Comparison of ENCODE assay signal across 24 cellular contexts in the genomic region with DNA sequence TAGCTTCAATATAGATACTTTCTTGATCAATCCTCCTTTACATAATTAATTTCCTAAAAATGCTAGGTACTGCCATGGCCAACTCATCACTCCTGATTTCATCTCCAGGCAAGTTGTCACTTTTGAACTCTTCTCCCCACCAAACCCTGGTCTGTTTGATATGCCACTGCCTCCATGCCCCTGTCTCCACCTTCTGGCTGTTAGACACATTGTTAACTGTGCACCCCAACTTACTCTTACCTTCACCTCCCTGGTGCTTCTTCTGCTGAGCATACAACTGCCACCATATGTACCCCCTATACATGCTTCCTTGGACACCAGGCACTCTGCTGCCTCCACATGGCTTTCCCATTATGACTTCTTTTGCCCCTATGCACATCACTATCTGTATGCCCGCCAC. TPM values are rescaled to one million over a fixed set of nuclear protein-coding genes. Genes with fewer than 3 reads are reported as not detected.
DNase-seq lines count a peak whose midpoint lies in the region; ATAC-seq, FAIRE-seq and TF ChIP-seq lines count a peak whose summit lies in the region.
"Had no signal": no experiment of that assay in that cellular context is flagged by ENCODE, and none has a peak within 500 bp of the region (broad histone marks: within the 10 kb centered on the region; RNA-seq: fewer than 3 reads in every experiment).

No MANE protein-coding gene starts in this region.

- CTCF ChIA-PET in CD8-positive, alpha-beta T cell (lab: Charles Lee) = interaction anchor here (0.7 to 1.3 kb wide), 2 partner anchors 12 to 346 kb away, joined by 3 to 4 read pairs; no protein-coding TSS in a partner anchor

- no peak overlapping the region for H3K4me3 ChIP-seq in CD8-positive, alpha-beta T cell (ENCODE audit: low read depth, low read length)
- no peak overlapping the region for H3K4me3 ChIP-seq in brain microvascular endothelial cell (ENCODE audit: low read depth, low read length)
- H3K4me3 ChIP-seq: adrenal gland, esophagus muscularis mucosa, lower lobe of right lung, skin epidermis, suprapubic skin had no signal

- H3K4me1 Mint-ChIP-seq in CD8-positive, alpha-beta T cell (ENCODE audit: low read depth) = peaks cover 4% of the 10 kb centered on the region

- POLR2A ChIA-PET in CD8-positive, alpha-beta T cell (lab: Charles Lee) = no interaction called here

- H3K9me3 Mint-ChIP-seq in CD8-positive, alpha-beta T cell = no peaks in the 10 kb centered on the region
- H3K9me3 Mint-ChIP-seq: activated T-cell treated with anti-CD3 and anti-CD28 coated beads, Interleukin-2, amount 50 U/mL, for 24 hours had no signal

- H3K4me3 Mint-ChIP-seq in CD8-positive, alpha-beta T cell = no peak overlapping the region
- H3K4me3 Mint-ChIP-seq: activated T-cell treated with anti-CD3 and anti-CD28 coated beads, Interleukin-2, amount 50 U/mL, for 24 hours had no signal

- no peak for TF ChIP-seq CTCF in CD8-positive, alpha-beta T cell (IDR thresholded peaks at IDR 0.05)
- TF ChIP-seq CTCF in brain microvascular endothelial cell (IDR thresholded peaks at IDR 0.05; ENCODE audit: low read depth, low read length, missing control alignments) = peak; percentile 14

- DNase-seq in CD8-positive, alpha-beta T cell = no peak
- DNase-seq in GM18507 (ENCODE audit: extremely low spot score, insufficient read length, low read depth) (no peak), NAMALWA (ENCODE audit: low spot score) (peak; percentile 17), brain microvascular endothelial cell (no peak), NCI-H2029 (lab: John Stamatoyannopoulos, UW) (no peak), NCI-H2171 treated with DMSO at 0.1 percent for 48 hours (lab: John Stamatoyannopoulos, UW) (no peak), SIG-M5 (lab: John Stamatoyannopoulos, UW) (no peak)
- DNase-seq: activated CD8-positive, alpha-beta memory T cell treated with anti-CD3 and anti-CD28 coated beads for 24 hours; activated naive CD4-positive, alpha-beta T cell; activated T-cell treated with anti-CD3 and anti-CD28 coated beads, Interleukin-2, amount 50 U/mL, for 24 hours; adrenal gland; DMS153; GF-D8; lower lobe of right lung; NCI-H526; stimulated activated CD4-positive, alpha-beta T cell treated with anti-CD3 and anti-CD28 coated beads, Interleukin-1b, Interleukin-23, amount 100 ng/mL, for 48 hours; T1000 had no signal

- no peaks in the 10 kb centered on the region for H3K27me3 ChIP-seq in CD8-positive, alpha-beta T cell (ENCODE audit: insufficient read depth, low read length)
- no peaks in the 10 kb centered on the region for H3K27me3 ChIP-seq in brain microvascular endothelial cell (replicated peaks)
- H3K27me3 ChIP-seq: adrenal gland, esophagus muscularis mucosa had no signal

- no peaks in the 10 kb centered on the region for H3K9me3 ChIP-seq in CD8-positive, alpha-beta T cell (ENCODE audit: low read length)
- H3K9me3 ChIP-seq: adrenal gland, esophagus muscularis mucosa, lower lobe of right lung, suprapubic skin had no signal

- no peak overlapping the region for H3K27ac Mint-ChIP-seq in CD8-positive, alpha-beta T cell
- H3K27ac Mint-ChIP-seq: activated T-cell treated with anti-CD3 and anti-CD28 coated beads, Interleukin-2, amount 50 U/mL, for 24 hours; CD4-positive, CD25-positive, alpha-beta regulatory T cell had no signal

- FAIRE-seq in GM18507 (lab: Jason Lieb, UNC) = peak; percentile 12
- FAIRE-seq: keratinocyte, urothelium cell line had no signal

- H3K4me1 ChIP-seq in CD8-positive, alpha-beta T cell (ENCODE audit: insufficient read depth, low read length) = no peaks in the 10 kb centered on the region
- H3K4me1 ChIP-seq: adrenal gland, esophagus muscularis mucosa, lower lobe of right lung, suprapubic skin had no signal

- H3K36me3 Mint-ChIP-seq in CD8-positive, alpha-beta T cell = no peaks in the 10 kb centered on the region
- H3K36me3 Mint-ChIP-seq: CD4-positive, CD25-positive, alpha-beta regulatory T cell had no signal

- H3K27ac ChIP-seq in CD8-positive, alpha-beta T cell (ENCODE audit: low read depth, low read length) = no peak overlapping the region
- no peak overlapping the region for H3K27ac ChIP-seq in brain microvascular endothelial cell
- H3K27ac ChIP-seq: adrenal gland, esophagus muscularis mucosa, lower lobe of right lung, skin epidermis, suprapubic skin had no signal

- peaks cover 11% of the 10 kb centered on the region for H3K27me3 Mint-ChIP-seq in CD8-positive, alpha-beta T cell (ENCODE audit: low read depth)

- peak; percentile 49 for ATAC-seq in CD8-positive, alpha-beta T cell
- no peak for ATAC-seq in HG02763 (IDR thresholded peaks at IDR 0.05; ENCODE audit: unreplicated experiment)
- ATAC-seq: lower lobe of right lung had no signal

- in situ Hi-C loops in brain microvascular endothelial cell (cut with HindIII; ENCODE audit: low pct_ligation_motif_present, low sequenced_read_pairs) = no loop called here

- intact Hi-C loops in CD8-positive, alpha-beta T cell (cut with DNase I, micrococcal nuclease) = no loop called here

- no peaks in the 10 kb centered on the region for H3K36me3 ChIP-seq in CD8-positive, alpha-beta T cell (ENCODE audit: insufficient read depth, low read length)
- H3K36me3 ChIP-seq in brain microvascular endothelial cell (replicated peaks) = no peaks in the 10 kb centered on the region
- H3K36me3 ChIP-seq: adrenal gland, esophagus muscularis mucosa, lower lobe of right lung, suprapubic skin had no signal

RNA-seq across cellular contexts. Expression of gene AIG1, which starts 21.8 kb away (rescaled TPM):
- 1 to 10 TPM; 5.0 to 7.1 TPM for total RNA-seq in CD8-positive, alpha-beta T cell
